ENCODE assay signal across 8 cellular contexts in genomic region chr7:64630496-64630895, GRCh38. TPM values are rescaled to one million over a fixed set of nuclear protein-coding genes. Genes with fewer than 3 reads are reported as not detected.
DNase-seq lines count a peak whose midpoint lies in the region; ATAC-seq and TF ChIP-seq lines count a peak whose summit lies in the region.

No MANE protein-coding gene starts in this region.

- H3K4me1 ChIP-seq in A673 (ENCODE audit: insufficient read depth, low read length, poor library complexity, severe bottlenecking) (no peaks in the 10 kb centered on the region), ovary (ENCODE audit: insufficient read depth) (no peaks in the 10 kb centered on the region)

- no peaks in the 10 kb centered on the region for H3K27me3 Mint-ChIP-seq in effector memory CD8-positive, alpha-beta T cell

- H3K4me3 Mint-ChIP-seq in effector memory CD8-positive, alpha-beta T cell = no peak overlapping the region

- no peak for TF ChIP-seq POLR2A in ovary (IDR thresholded peaks at IDR 0.05)

- H3K27me3 ChIP-seq in A673 (replicated peaks; ENCODE audit: insufficient read depth, low read depth, low read length, poor library complexity) = no peaks in the 10 kb centered on the region
- no peaks in the 10 kb centered on the region for H3K27me3 ChIP-seq in ovary

- no peaks in the 10 kb centered on the region for H3K4me1 Mint-ChIP-seq in effector memory CD8-positive, alpha-beta T cell (ENCODE audit: low read depth in 2 of 2)

- ATAC-seq in GM19463 (IDR thresholded peaks at IDR 0.05; ENCODE audit: unreplicated experiment) = no peak
- no peak for ATAC-seq in effector memory CD8-positive, alpha-beta T cell (replicated peaks)

- DNase-seq in A673 (ENCODE audit: low spot score) = peak; percentile 28
- DNase-seq in GM12864 (ENCODE audit: low read depth) = no peak
- peak; percentile 60 for DNase-seq in RPMI8226
- peak; percentile 11 for DNase-seq in globus pallidus (ENCODE audit: low spot score)
- DNase-seq in NCI-H446 (lab: John Stamatoyannopoulos, UW) = no peak
- DNase-seq in ovary = no peak
- DNase-seq in effector memory CD8-positive, alpha-beta T cell = no peak

- no peak for TF ChIP-seq EP300 in ovary (IDR thresholded peaks at IDR 0.05)

- H3K9me3 ChIP-seq in A673 (ENCODE audit: low read depth, low read length, poor library complexity, severe bottlenecking) (no peaks in the 10 kb centered on the region), ovary (no peaks in the 10 kb centered on the region)

- no peak overlapping the region for H3K27ac ChIP-seq in A673 (ENCODE audit: low read depth, low read length, poor library complexity, severe bottlenecking)
- H3K27ac ChIP-seq in ovary = no peak overlapping the region

- H3K4me3 ChIP-seq in A673 (ENCODE audit: low read depth, low read length, poor library complexity, severe bottlenecking) = no peak overlapping the region
- no peak overlapping the region for H3K4me3 ChIP-seq in GM12864 (ENCODE audit: low read depth, low read length)
- H3K4me3 ChIP-seq in ovary = no peak overlapping the region

- H3K36me3 ChIP-seq in A673 (ENCODE audit: insufficient read depth, low read length, poor library complexity, severe bottlenecking) = no peaks in the 10 kb centered on the region
- no peaks in the 10 kb centered on the region for H3K36me3 ChIP-seq in ovary

- peaks cover 3% of the 10 kb centered on the region for H3K36me3 Mint-ChIP-seq in effector memory CD8-positive, alpha-beta T cell (ENCODE audit: insufficient read depth)

- 15 to 41% (median 18%) methylated on average over 2 of the region's 2 CpGs for WGBS in ovary, 3 donors

- BruUV-seq in A673 (replicated peaks; lab: Mats Ljungman, UMichigan) = no TSS peak

- no peak overlapping the region for H3K27ac Mint-ChIP-seq in effector memory CD8-positive, alpha-beta T cell

- H3K9me3 Mint-ChIP-seq in effector memory CD8-positive, alpha-beta T cell = no peaks in the 10 kb centered on the region

- POLR2A ChIA-PET in A673 (lab: Charles Lee; ENCODE audit: low non-redundant PET) = no interaction called here

- CTCF ChIA-PET in A673 (lab: Charles Lee) = no interaction called here

- intact Hi-C loops in A673 (cut with micrococcal nuclease; ENCODE audit: unreplicated experiment) (no loop called here), ovary (cut with DNase I) (no loop called here)

- TF ChIP-seq CTCF in A673 (conservative IDR thresholded peaks at IDR 0.05; ENCODE audit: low read depth, low read length) (peak; percentile 40; the same call in 1 of the 2 replicates), GM12864 (IDR thresholded peaks at IDR 0.05; ENCODE audit: low read depth, low read length, missing control alignments) (peak; percentile 51), ovary (IDR thresholded peaks at IDR 0.05) (peak in 1 of 3 donors; percentile 55)

RNA-seq across cellular contexts. Expression of gene ZNF107, which starts 35.4 kb away (rescaled TPM):
- total RNA-seq in A673 (2021) = 8.3 and 9.8 TPM in 2 replicates
- 10 to 100 TPM in 1 of 7 donors, 1 to 10 TPM in 6; 5.3 to 10.3 (median 7.9) TPM for total RNA-seq in ovary
- polyA plus RNA-seq in ovary = 1 to 10 TPM; 2.8 to 4.4 TPM

Comparison
In these comparisons a context has a peak if more than half of its experiments do, and no peak if none do; other contexts are left out.
1. DNase-seq: peak in A673 (single experiment), RPMI8226 (single experiment) and globus pallidus (single experiment); none in GM12864 (single experiment), NCI-H446 (0 of 2), ovary (0 of 5) and effector memory CD8-positive, alpha-beta T cell (0 of 3).